ENCODE assay signal across 13 cellular contexts in genomic region chr3:45001738-45002137, GRCh38. TPM values are rescaled to one million over a fixed set of nuclear protein-coding genes. Genes with fewer than 3 reads are reported as not detected.
"Had no signal": no experiment of that assay in that cellular context is flagged by ENCODE, and none has a peak within 500 bp of the region (broad histone marks: within the 10 kb centered on the region; RNA-seq: fewer than 3 reads in every experiment).

No MANE protein-coding gene starts in this region.

- H3K9me3 ChIP-seq: tibial nerve, vagina had no signal

- ATAC-seq: esophagus mucosa had no signal

- H3K27me3 ChIP-seq: tibial nerve, vagina had no signal

- H3K4me3 ChIP-seq: tibial nerve, vagina had no signal

- H3K4me1 ChIP-seq: tibial nerve, vagina had no signal

- H3K27ac ChIP-seq: tibial nerve, vagina had no signal

- DNase-seq: activated CD4-positive, alpha-beta T cell treated with anti-CD3 and anti-CD28 coated beads, Interleukin-2, amount 50 U/mL, for 1 hour; activated naive CD4-positive, alpha-beta T cell treated with anti-CD3 and anti-CD28 coated beads, Interleukin-2, amount 50 U/mL, for 16 hours; activated T-cell treated with anti-CD3 and anti-CD28 coated beads, Interleukin-2, amount 50 U/mL, for 1 hour; amniotic stem cell; cerebellar nuclear complex; endodermal cell; retina; small intestine; T-helper 2 cell had no signal

RNA-seq across cellular contexts. Expression of gene CLEC3B, which starts 24.4 kb away (rescaled TPM):
- total RNA-seq: endodermal cell, kidney epithelial cell had no signal
